21 cellular contexts compared by ENCODE assay signal in genomic region chr11:104275992-104276391, GRCh38.
DNase-seq lines count a peak whose midpoint lies in the region; FAIRE-seq and TF ChIP-seq lines count a peak whose summit lies in the region.
"Had no signal": no experiment of that assay in that cellular context is flagged by ENCODE, and none has a peak within 500 bp of the region (broad histone marks: within the 10 kb centered on the region; RNA-seq: fewer than 3 reads in every experiment).

No MANE protein-coding gene starts in this region.

- no peak for FAIRE-seq in bronchial epithelial cell (lab: Jason Lieb, UNC)
- FAIRE-seq: GM18507 had no signal

- H3K36me3 ChIP-seq in bronchial epithelial cell (ENCODE audit: control insufficient read depth, insufficient read depth, low read length) (no peaks in the 10 kb centered on the region), SJCRH30 (no peaks in the 10 kb centered on the region)
- H3K36me3 ChIP-seq: upper lobe of right lung had no signal

- no peaks in the 10 kb centered on the region for H3K4me1 ChIP-seq in SJCRH30
- H3K4me1 ChIP-seq: upper lobe of right lung had no signal

- peaks cover 6% of the 10 kb centered on the region for H3K9me3 Mint-ChIP-seq in mesothelial cell of epicardium
- H3K9me3 Mint-ChIP-seq: activated CD4-positive, alpha-beta memory T cell treated with anti-CD3 and anti-CD28 coated beads, Interleukin-2, amount 10 ng/mL, durations not matched to agents 7 days and 5 days; activated T-helper 1 cell treated with anti-CD3 and anti-CD28 coated beads, Interleukin-12 subunit alpha, Interleukin-12 subunit beta, Interleukin-2, Interleukin-4 antibody, amounts not matched to agents 30 ng/mL and 10 ng/mL and 1 ng/mL, durations not matched to agents 14 hours and 24 hours and 36 hours; effector memory CD8-positive, alpha-beta T cell had no signal

- peaks cover 13% of the 10 kb centered on the region for H3K4me1 Mint-ChIP-seq in mesothelial cell of epicardium
- H3K4me1 Mint-ChIP-seq: activated CD4-positive, alpha-beta memory T cell treated with anti-CD3 and anti-CD28 coated beads, Interleukin-2, amount 10 ng/mL, durations not matched to agents 7 days and 5 days; naive thymus-derived CD4-positive, alpha-beta T cell had no signal

- H3K4me3 Mint-ChIP-seq in mesothelial cell of epicardium: no peak overlapping the region
- H3K4me3 Mint-ChIP-seq: activated CD4-positive, alpha-beta memory T cell treated with anti-CD3 and anti-CD28 coated beads, Interleukin-2, amount 10 ng/mL, durations not matched to agents 7 days and 5 days; activated T-helper 1 cell treated with anti-CD3 and anti-CD28 coated beads, Interleukin-12 subunit alpha, Interleukin-12 subunit beta, Interleukin-2, Interleukin-4 antibody, amounts not matched to agents 30 ng/mL and 10 ng/mL and 1 ng/mL, durations not matched to agents 14 hours and 24 hours and 36 hours; CD14-positive monocyte; effector memory CD8-positive, alpha-beta T cell; naive thymus-derived CD4-positive, alpha-beta T cell had no signal

- H3K36me3 Mint-ChIP-seq in mesothelial cell of epicardium: peaks cover 1% of the 10 kb centered on the region
- H3K36me3 Mint-ChIP-seq: CD14-positive monocyte; naive thymus-derived CD4-positive, alpha-beta T cell had no signal

- no peak overlapping the region for H3K4me3 ChIP-seq in bronchial epithelial cell (ENCODE audit: low read depth, low read length)
- no peak overlapping the region for H3K4me3 ChIP-seq in SJCRH30
- H3K4me3 ChIP-seq: upper lobe of right lung had no signal

- no peak overlapping the region for H3K27ac ChIP-seq in SJCRH30
- H3K27ac ChIP-seq: 22Rv1, KMS-11, upper lobe of right lung, VCaP had no signal

- no peaks in the 10 kb centered on the region for H3K9me3 ChIP-seq in SJCRH30 (replicated peaks)
- H3K9me3 ChIP-seq: upper lobe of right lung had no signal

- DNase-seq in DMS53 (lab: John Stamatoyannopoulos, UW) (peak; percentile 19), DMS53 treated with DMSO at 0.1 percent for 48 hours (lab: John Stamatoyannopoulos, UW; ENCODE audit: unreplicated experiment) (no peak), NOMO-1 (lab: John Stamatoyannopoulos, UW; ENCODE audit: unreplicated experiment in 2 of 2) (peak; percentile 25 to 35), bronchial epithelial cell (ENCODE audit: low read depth) (peak; percentile 84), mesothelial cell of epicardium (ENCODE audit: low spot score in 2 of 2, unreplicated experiment in 2 of 2) (no peak), SJCRH30 (no peak), NCI-H345 (lab: John Stamatoyannopoulos, UW) (no peak)
- no peak for DNase-seq in activated naive CD4-positive, alpha-beta T cell treated with anti-CD3 and anti-CD28 coated beads, Interleukin-2, amount 50 U/mL, for 16 hours
- DNase-seq: activated CD4-positive, alpha-beta memory T cell treated with anti-CD3 and anti-CD28 coated beads, Interleukin-2, amount 10 ng/mL, durations not matched to agents 7 days and 5 days; DMS153; effector memory CD8-positive, alpha-beta T cell; left ventricle myocardium superior; naive thymus-derived CD4-positive, alpha-beta T cell; stimulated activated naive CD8-positive, alpha-beta T cell treated with anti-CD3 and anti-CD28 coated beads, Interleukin-15, Interleukin-2, amounts not matched to agents 100 U/mL and 50 U/mL, for 24 hours; upper lobe of right lung had no signal

- H3K27me3 Mint-ChIP-seq in mesothelial cell of epicardium (ENCODE audit: low read depth): no peaks in the 10 kb centered on the region
- H3K27me3 Mint-ChIP-seq: activated CD4-positive, alpha-beta memory T cell treated with anti-CD3 and anti-CD28 coated beads, Interleukin-2, amount 10 ng/mL, durations not matched to agents 7 days and 5 days; effector memory CD8-positive, alpha-beta T cell; naive thymus-derived CD4-positive, alpha-beta T cell had no signal

- no peak for TF ChIP-seq CTCF in bronchial epithelial cell (IDR thresholded peaks at IDR 0.05; ENCODE audit: insufficient read depth, low read length, severe bottlenecking)
- no peak for TF ChIP-seq CTCF in mesothelial cell of epicardium (IDR thresholded peaks at IDR 0.05; ENCODE audit: unreplicated experiment)

- H3K27me3 ChIP-seq in bronchial epithelial cell (ENCODE audit: control insufficient read depth, insufficient read depth, low read length): no peaks in the 10 kb centered on the region
- H3K27me3 ChIP-seq in SJCRH30: no peaks in the 10 kb centered on the region
- H3K27me3 ChIP-seq: upper lobe of right lung had no signal

- H3K27ac Mint-ChIP-seq in mesothelial cell of epicardium: peak overlapping the region; percentile 68
- H3K27ac Mint-ChIP-seq: activated CD4-positive, alpha-beta memory T cell treated with anti-CD3 and anti-CD28 coated beads, Interleukin-2, amount 10 ng/mL, durations not matched to agents 7 days and 5 days; activated T-helper 1 cell treated with anti-CD3 and anti-CD28 coated beads, Interleukin-12 subunit alpha, Interleukin-12 subunit beta, Interleukin-2, Interleukin-4 antibody, amounts not matched to agents 30 ng/mL and 10 ng/mL and 1 ng/mL, durations not matched to agents 14 hours and 24 hours and 36 hours; CD14-positive monocyte; effector memory CD8-positive, alpha-beta T cell; naive thymus-derived CD4-positive, alpha-beta T cell had no signal

Comparison
In these comparisons a context has a peak if more than half of its experiments do, and no peak if none do; other contexts are left out.
1. DNase-seq: peak in DMS53 (single experiment), NOMO-1 (2 of 2) and bronchial epithelial cell (single experiment); none in DMS53 treated with DMSO at 0.1 percent for 48 hours (single experiment), mesothelial cell of epicardium (0 of 2), SJCRH30 (0 of 2), activated naive CD4-positive, alpha-beta T cell treated with anti-CD3 and anti-CD28 coated beads, Interleukin-2, amount 50 U/mL, for 16 hours (single experiment) and NCI-H345 (single experiment).